8 cellular contexts compared by ENCODE assay signal in the genomic region with DNA sequence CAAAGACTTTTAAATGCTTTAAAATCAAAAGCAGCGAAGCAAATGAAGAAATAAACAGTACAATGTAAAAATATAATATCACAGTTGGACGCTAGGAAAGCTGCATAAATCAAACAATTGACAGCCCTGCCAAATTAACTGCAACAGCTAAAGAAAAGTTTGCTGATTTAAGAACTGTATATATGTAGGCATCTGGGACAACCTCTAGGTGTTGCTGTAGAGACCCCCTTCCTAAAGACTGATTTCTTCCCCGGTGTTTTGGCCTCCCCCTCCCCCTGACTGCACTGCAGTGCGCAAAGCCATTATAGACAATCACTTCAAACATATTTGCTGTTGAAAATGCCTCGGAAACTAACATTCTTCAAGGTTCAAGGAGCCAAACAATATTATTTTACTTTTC. TPM values are rescaled to one million over a fixed set of nuclear protein-coding genes. Genes with fewer than 3 reads are reported as not detected.
DNase-seq lines count a peak whose midpoint lies in the region; ATAC-seq and TF ChIP-seq lines count a peak whose summit lies in the region.

No MANE protein-coding gene starts in this region.

- H3K79me2 ChIP-seq in smooth muscle cell (ENCODE audit: low read depth): peaks cover 17% of the 10 kb centered on the region

- H3K36me3 ChIP-seq in smooth muscle cell (ENCODE audit: low read depth): no peaks in the 10 kb centered on the region

- no peak for ATAC-seq in HG03045 (IDR thresholded peaks at IDR 0.05; ENCODE audit: unreplicated experiment)

- H3K9me3 ChIP-seq in smooth muscle cell (replicated peaks; ENCODE audit: low read depth): no peaks in the 10 kb centered on the region

- H3K4me1 ChIP-seq in smooth muscle cell (ENCODE audit: low read depth): peaks cover 9% of the 10 kb centered on the region

- peaks cover 3% of the 10 kb centered on the region for H4K20me1 ChIP-seq in smooth muscle cell (ENCODE audit: low read depth)

- H3K27ac ChIP-seq in smooth muscle cell (ENCODE audit: low read depth): no peak overlapping the region

- TF ChIP-seq CTCF in GM12873 (IDR thresholded peaks at IDR 0.05; ENCODE audit: insufficient read depth, low read depth, low read length, missing control alignments) (peak; percentile 50), smooth muscle cell (IDR thresholded peaks at IDR 0.05; ENCODE audit: borderline replicate concordance, insufficient read depth, poor library complexity, severe bottlenecking) (peak; percentile 23)

- DNase-seq in AG08396 (ENCODE audit: low spot score) (peak; percentile 14), LHCN-M2 (ENCODE audit: low read depth) (peak; percentile 32), glomerular visceral epithelial cell (ENCODE audit: extremely low spot score) (peak; percentile 41), smooth muscle cell (lab: John Stamatoyannopoulos, UW; ENCODE audit: unreplicated experiment) (no peak), NCI-H774 (lab: John Stamatoyannopoulos, UW) (no peak)
- DNase-seq in activated CD4-positive, alpha-beta T cell treated with anti-CD3 and anti-CD28 coated beads, Interleukin-2, amount 50 U/mL, for 1 hour: peak; percentile 11

- peak overlapping the region; percentile 98 for H2AFZ ChIP-seq in smooth muscle cell (ENCODE audit: low read depth)

- no peak overlapping the region for H3K9ac ChIP-seq in smooth muscle cell (ENCODE audit: low read depth)

- H3K27me3 ChIP-seq in smooth muscle cell (ENCODE audit: low read depth): peaks cover 4% of the 10 kb centered on the region

- H3K4me3 ChIP-seq in smooth muscle cell: peak overlapping the region; percentile 90

- no peaks in the 10 kb centered on the region for H3F3A ChIP-seq in smooth muscle cell (ENCODE audit: low read depth)

- H3K4me2 ChIP-seq in smooth muscle cell: peak overlapping the region; percentile 98

- 2% methylated on average over 5 of the region's 5 CpGs for WGBS in smooth muscle cell (ENCODE audit: low lambda C conversion rate)

RNA-seq across cellular contexts. Expression of a gene that starts 1.1 kb away (rescaled TPM):
- total RNA-seq in LHCN-M2 (2014; rRNA removed) (5.5 and 7.1 TPM in 2 replicates), smooth muscle cell (16.4 and 19.3 TPM in 2 replicates)
- polyA plus RNA-seq in LHCN-M2 (2012): 2.0 TPM
- 8.4 and 12.2 TPM in 2 replicates for polyA plus RNA-seq in smooth muscle cell

RNA-seq across cellular contexts. Expression of a gene that starts 58.2 kb away (rescaled TPM):
- 63.7 and 69.5 TPM in 2 replicates for total RNA-seq in LHCN-M2 (2014; rRNA removed)
- 7.1 TPM for polyA plus RNA-seq in LHCN-M2 (2012)
- 15.3 and 17.1 TPM in 2 replicates for total RNA-seq in smooth muscle cell
- 3.9 and 4.9 TPM in 2 replicates for polyA plus RNA-seq in smooth muscle cell

Comparison
In these comparisons a context has a peak if more than half of its experiments do, and no peak if none do; other contexts are left out.
1. DNase-seq: peak in AG08396 (single experiment), LHCN-M2 (single experiment), activated CD4-positive, alpha-beta T cell treated with anti-CD3 and anti-CD28 coated beads, Interleukin-2, amount 50 U/mL, for 1 hour (single experiment) and glomerular visceral epithelial cell (single experiment); none in smooth muscle cell (single experiment) and NCI-H774 (single experiment).